12 cellular contexts compared by ENCODE assay signal in genomic region chr10:72258617-72259016, GRCh38. TPM values are rescaled to one million over a fixed set of nuclear protein-coding genes. Genes with fewer than 3 reads are reported as not detected.
DNase-seq lines count a peak whose midpoint lies in the region; TF ChIP-seq lines count a peak whose summit lies in the region.
"Had no signal": no experiment of that assay in that cellular context is flagged by ENCODE, and none has a peak within 500 bp of the region (broad histone marks: within the 10 kb centered on the region; RNA-seq: fewer than 3 reads in every experiment).

No MANE protein-coding gene starts in this region.

- H3K4me1 ChIP-seq in BLaER1: peaks cover 98% of the 10 kb centered on the region
- peaks cover 29% of the 10 kb centered on the region for H3K4me1 ChIP-seq in HEK293 (ENCODE audit: control insufficient read depth, insufficient read depth, low read length)
- H3K4me1 ChIP-seq in ovary (ENCODE audit: insufficient read depth): peaks cover 44% of the 10 kb centered on the region
- H3K4me1 ChIP-seq in effector memory CD4-positive, alpha-beta T cell (ENCODE audit: control insufficient read depth, insufficient read depth, low read length, poor library complexity, severe bottlenecking): peaks cover 70% of the 10 kb centered on the region

- no peak for TF ChIP-seq POLR2A in ovary (IDR thresholded peaks at IDR 0.05)

- no peak for TF ChIP-seq EP300 in ovary (IDR thresholded peaks at IDR 0.05)

- H3K27me3 ChIP-seq in BLaER1 (no peaks in the 10 kb centered on the region), ovary (no peaks in the 10 kb centered on the region)
- no peaks in the 10 kb centered on the region for H3K27me3 ChIP-seq in effector memory CD4-positive, alpha-beta T cell (replicated peaks; ENCODE audit: control insufficient read depth, insufficient read depth, low read length, poor library complexity, severe bottlenecking)

- H3K4me2 ChIP-seq in BLaER1: peak overlapping the region; percentile 97

- no peak overlapping the region for H3K9ac ChIP-seq in BLaER1

- no peaks in the 10 kb centered on the region for H4K20me1 ChIP-seq in BLaER1

- intact Hi-C loops in ovary (cut with DNase I): loop anchor here in 1 of 4 donors (5.0 kb wide), 1 partner anchor 36 kb away; no protein-coding TSS in a partner anchor

- no peaks in the 10 kb centered on the region for H3K36me3 ChIP-seq in BLaER1
- H3K36me3 ChIP-seq in HEK293 (ENCODE audit: control insufficient read depth in 2 of 2, insufficient read depth in 1 of 2, low read length in 2 of 2): no peaks in the 10 kb centered on the region
- no peaks in the 10 kb centered on the region for H3K36me3 ChIP-seq in ovary
- H3K36me3 ChIP-seq in effector memory CD4-positive, alpha-beta T cell (ENCODE audit: control insufficient read depth, insufficient read depth, low read length): no peaks in the 10 kb centered on the region

- POLR2A ChIA-PET in HEK293 (lab: Yijun Ruan, JAX): interaction anchor here (0.6 to 5.8 kb wide), 3 partner anchors 14 to 761 kb away, joined by 3 to 120 read pairs (median 5); partner anchors contain the start of gene DDIT4

- CTCF ChIA-PET in HEK293 (lab: Yijun Ruan, JAX): interaction anchor here (3.3 kb wide), 1 partner anchor 16 kb away, joined by 27 read pairs; the partner anchor contains the start of gene DDIT4

- H3K9me3 ChIP-seq in BLaER1 (no peaks in the 10 kb centered on the region), HEK293 (ENCODE audit: control insufficient read depth, insufficient read depth, low read depth, low read length) (no peaks in the 10 kb centered on the region), ovary (no peaks in the 10 kb centered on the region)
- H3K9me3 ChIP-seq in effector memory CD4-positive, alpha-beta T cell (ENCODE audit: control insufficient read depth, low read length): no peaks in the 10 kb centered on the region

- no peak for TF ChIP-seq CTCF in HEK293 (tag by site-specific recombination; IDR thresholded peaks at IDR 0.05)
- no peak for TF ChIP-seq CTCF in ovary (IDR thresholded peaks at IDR 0.05)

- DNase-seq in ovary (no peak), NAMALWA (ENCODE audit: low spot score) (no peak), SHP77 (lab: John Stamatoyannopoulos, UW) (no peak), NCI-H146 (lab: John Stamatoyannopoulos, UW) (no peak)
- DNase-seq in effector memory CD4-positive, alpha-beta T cell: no peak
- DNase-seq: activated gamma-delta T cell treated with Interleukin-2 at 50 U/mL for 16 hours, DMS53, NCI-H69, T-helper 9 cell had no signal

- H3K27ac ChIP-seq in BLaER1 (peak overlapping the region; percentile 80; the same call in 1 of the 2 replicates), HEK293 (ENCODE audit: extremely low read depth, low read depth, low read length) (0 out of 2 replicates have a peak overlapping the region, but pooled peaks have one; percentile 94), cingulate gyrus (ENCODE audit: low read depth, low read length) (peak overlapping the region; percentile 72), ovary (peak overlapping the region; percentile 32 to 93)
- no peak overlapping the region for H3K27ac ChIP-seq in effector memory CD4-positive, alpha-beta T cell (ENCODE audit: insufficient read depth, low read length, poor library complexity, severe bottlenecking)

- WGBS in ovary, 3 donors: 94 to 96% (median 95%) methylated on average over 4 of the region's 4 CpGs

- H3K4me3 ChIP-seq in BLaER1 (no peak overlapping the region), HEK293 (ENCODE audit: low read depth, low read length) (no peak overlapping the region), ovary (no peak overlapping the region)
- H3K4me3 ChIP-seq in effector memory CD4-positive, alpha-beta T cell (ENCODE audit: insufficient read depth, low read depth, low read length, poor library complexity, severe bottlenecking): no peak overlapping the region

TF ChIP-seq in HEK293, 187 proteins besides CTCF, POLR2A, EP300 and RAD21:
- TF ChIP-seq BCL11B (tag by site-specific recombination; IDR thresholded peaks at IDR 0.05; ENCODE audit: low read depth): no peak
- TF ChIP-seq ZNF18 (tag by site-specific recombination; IDR thresholded peaks at IDR 0.05): peak; percentile 73
TF ChIP-seq in HEK293: peak in this region for 1.

RNA-seq across cellular contexts. Expression of gene DDIT4, which starts 15.1 kb away (rescaled TPM):
- total RNA-seq in ovary: 1,000 to 10,000 TPM in 2 of 7 donors, 100 to 1,000 TPM in 5; 229 to 1,952 (median 524) TPM
- 100 to 1,000 TPM in 1 of 2 donors, 10 to 100 TPM in 1; 46.6 to 529 TPM for polyA plus RNA-seq in ovary

RNA-seq across cellular contexts. Expression of gene ASCC1, which starts 42.5 kb away (rescaled TPM):
- total RNA-seq in ovary: 10 to 100 TPM; 21.6 to 53.5 (median 31.1) TPM
- polyA plus RNA-seq in ovary: 10 to 100 TPM; 22.5 to 53.9 TPM

RNA-seq across cellular contexts. Expression of gene ANAPC16, which starts 42.8 kb away (rescaled TPM):
- total RNA-seq in ovary: 100 to 1,000 TPM in 5 of 7 donors, 10 to 100 TPM in 2; 71.6 to 136 (median 112) TPM
- 100 to 1,000 TPM; 154 to 160 TPM for polyA plus RNA-seq in ovary
